ENCODE assay signal across 11 cellular contexts in the genomic region with DNA sequence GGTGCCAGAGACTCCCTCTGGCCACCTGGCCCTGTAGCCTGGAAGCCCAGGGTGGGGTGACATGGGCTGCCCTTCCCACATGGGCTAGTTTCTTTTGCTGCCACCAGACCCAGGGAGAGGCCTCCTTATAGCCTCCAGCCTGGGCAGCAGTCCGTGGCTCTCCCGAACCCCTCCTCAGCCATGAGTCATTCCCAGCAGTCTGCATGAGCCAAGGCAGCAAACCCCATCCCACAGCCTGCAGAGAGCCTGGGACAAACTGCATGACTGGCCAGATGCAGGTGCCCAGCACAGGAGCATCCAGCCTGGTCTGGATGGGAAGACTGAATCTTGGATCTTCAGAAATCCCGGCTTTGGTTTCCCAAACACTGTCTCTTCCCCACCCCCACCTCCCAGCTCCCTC.
DNase-seq lines count a peak whose midpoint lies in the region; ATAC-seq, FAIRE-seq and TF ChIP-seq lines count a peak whose summit lies in the region.
"Had no signal": no experiment of that assay in that cellular context is flagged by ENCODE, and none has a peak within 500 bp of the region (broad histone marks: within the 10 kb centered on the region; RNA-seq: fewer than 3 reads in every experiment).

No MANE protein-coding gene starts in this region.

- ATAC-seq in A549: peak; percentile 54 to 75; a peak in 5 of 6 replicates
- peak; percentile 47 for ATAC-seq in Panc1
- ATAC-seq in esophagus mucosa: peak; percentile 35
- ATAC-seq in GM21367 (IDR thresholded peaks at IDR 0.05; ENCODE audit: unreplicated experiment): no peak
- ATAC-seq: activated naive CD8-positive, alpha-beta T cell treated with anti-CD3 and anti-CD28 coated beads, Interleukin-2, amount 50 U/mL, for 24 hours had no signal

- peaks cover 7% of the 10 kb centered on the region for H3K27me3 Mint-ChIP-seq in glutamatergic neuron (ENCODE audit: unreplicated experiment)

- in situ Hi-C loops in Panc1 (cut with HindIII; ENCODE audit: low pct_unique_long_range_greater_than_20kb, low sequenced_read_pairs): no loop called here

- H3K4me2 ChIP-seq in A549: peak overlapping the region; percentile 40

- H3K27me3 ChIP-seq in Panc1 (ENCODE audit: control insufficient read depth, insufficient read depth, low read length): no peaks in the 10 kb centered on the region

- no peaks in the 10 kb centered on the region for H3K36me3 Mint-ChIP-seq in glutamatergic neuron (ENCODE audit: unreplicated experiment)
- H3K36me3 Mint-ChIP-seq: WTC11 had no signal

- peaks cover 5% of the 10 kb centered on the region for H3K4me1 Mint-ChIP-seq in glutamatergic neuron (ENCODE audit: low read depth, unreplicated experiment)

- H3K36me3 ChIP-seq in Panc1 (ENCODE audit: control insufficient read depth, insufficient read depth, low read length) (no peaks in the 10 kb centered on the region), mesodermal cell (ENCODE audit: control insufficient read depth, insufficient read depth, low read length) (no peaks in the 10 kb centered on the region)

- TF ChIP-seq EP300 in A549 (IDR thresholded peaks at IDR 0.05): no peak

- TF ChIP-seq CTCF in A549 (IDR thresholded peaks at IDR 0.05): no peak
- no peak for TF ChIP-seq CTCF in Panc1 (IDR thresholded peaks at IDR 0.05)
- no peak for TF ChIP-seq CTCF in glutamatergic neuron (IDR thresholded peaks at IDR 0.05; ENCODE audit: partially characterized antibody, unreplicated experiment)

- TF ChIP-seq POLR2A in A549 (IDR thresholded peaks at IDR 0.05; ENCODE audit: low read length): no peak

- BruUV-seq in Panc1 (replicated peaks; lab: Mats Ljungman, UMichigan): no TSS peak

- no peak overlapping the region for H3K4me3 Mint-ChIP-seq in glutamatergic neuron (ENCODE audit: unreplicated experiment)
- H3K4me3 Mint-ChIP-seq: activated naive CD8-positive, alpha-beta T cell treated with anti-CD3 and anti-CD28 coated beads, Interleukin-2, amount 50 U/mL, for 24 hours; WTC11 had no signal

- CTCF ChIA-PET in A549 (lab: Yijun Ruan, JAX) (interaction anchor here (1.2 to 3.2 kb wide), 4 partner anchors 8 to 282 kb away, joined by 3 to 13 read pairs (median 6); a partner anchor contains a TSS), Panc1 (lab: Charles Lee) (no interaction called here)

- POLR2A ChIA-PET in A549 (lab: Yijun Ruan, JAX): no interaction called here
- POLR2A ChIA-PET in Panc1 (lab: Charles Lee): no interaction called here

- H3K9me3 Mint-ChIP-seq in glutamatergic neuron (ENCODE audit: unreplicated experiment): peaks cover 6% of the 10 kb centered on the region
- H3K9me3 Mint-ChIP-seq: activated naive CD8-positive, alpha-beta T cell treated with anti-CD3 and anti-CD28 coated beads, Interleukin-2, amount 50 U/mL, for 24 hours; WTC11 had no signal

- H3K27ac ChIP-seq in A549 (peak overlapping the region; percentile 89 to 97), Panc1 (ENCODE audit: low read length) (no peak overlapping the region), mesodermal cell (ENCODE audit: low read depth, low read length, severe bottlenecking) (peak overlapping the region; percentile 23)

- H3K9me3 ChIP-seq in A549 (no peaks in the 10 kb centered on the region), Panc1 (ENCODE audit: control insufficient read depth, insufficient read depth, low read depth, low read length) (no peaks in the 10 kb centered on the region), mesodermal cell (ENCODE audit: control insufficient read depth, low read length) (no peaks in the 10 kb centered on the region)

- intact Hi-C loops in Panc1 (cut with micrococcal nuclease; ENCODE audit: unreplicated experiment): no loop called here

- no peak for TF ChIP-seq RAD21 in A549 (conservative IDR thresholded peaks at IDR 0.05 in 1 of 2, IDR thresholded peaks at IDR 0.05 in 1 of 2)

- H3K4me1 ChIP-seq in A549 (peaks cover 98% of the 10 kb centered on the region), Panc1 (ENCODE audit: control insufficient read depth, insufficient read depth, low read length) (peaks cover 14% of the 10 kb centered on the region), mesodermal cell (ENCODE audit: control insufficient read depth, insufficient read depth, low read length, poor library complexity, severe bottlenecking) (peaks cover 49% of the 10 kb centered on the region)

- WGBS in A549 (ENCODE audit: missing lambda C conversion rate): 3% methylated on average over 3 of the region's 3 CpGs
- WGBS in mesodermal cell (ENCODE audit: insufficient coverage in 2 of 2), 2 experiments: 32 to 52% methylated on average over 3 of the region's 3 CpGs

- H3K4me3 ChIP-seq in A549 (no peak overlapping the region), Panc1 (ENCODE audit: low read depth in 2 of 2, low read length in 2 of 2) (no peak overlapping the region), mesodermal cell (ENCODE audit: extremely low read depth, insufficient read depth, low read length, poor library complexity, severe bottlenecking) (no peak overlapping the region)

- H3K27ac Mint-ChIP-seq in glutamatergic neuron (ENCODE audit: unreplicated experiment): no peak overlapping the region
- H3K27ac Mint-ChIP-seq: activated naive CD8-positive, alpha-beta T cell treated with anti-CD3 and anti-CD28 coated beads, Interleukin-2, amount 50 U/mL, for 24 hours; progenitor cell of endocrine pancreas; WTC11 had no signal

- no peak for DNase-seq in A549 (ENCODE audit: low read depth in 1 of 2, low spot score in 1 of 2)
- DNase-seq in Panc1 (ENCODE audit: low read depth, low spot score): no peak
- no peak for DNase-seq in superior temporal gyrus (ENCODE audit: extremely low spot score)
- DNase-seq in glutamatergic neuron: no peak
- no peak for DNase-seq in ecto neural progenitor cell (ENCODE audit: low spot score)
- DNase-seq: activated naive CD8-positive, alpha-beta T cell treated with anti-CD3 and anti-CD28 coated beads, Interleukin-2, amount 50 U/mL, for 24 hours had no signal

- FAIRE-seq in A549 (lab: Jason Lieb, UNC): no peak

TF ChIP-seq in A549, 52 proteins besides CTCF, POLR2A, EP300 and RAD21:
- TF ChIP-seq FOSL2 (IDR thresholded peaks at IDR 0.05) (0 out of 2 replicates have a peak, but pooled peaks have one; percentile 23), FOSL2 (CRISPR knock-in tag; IDR thresholded peaks at IDR 0.05) (peak; percentile 42), JUN (IDR thresholded peaks at IDR 0.05) (0 out of 5 replicates have a peak, but pooled peaks of 1 of the 2 experiments have one; percentile 23)
- TF ChIP-seq, protein P1, sequence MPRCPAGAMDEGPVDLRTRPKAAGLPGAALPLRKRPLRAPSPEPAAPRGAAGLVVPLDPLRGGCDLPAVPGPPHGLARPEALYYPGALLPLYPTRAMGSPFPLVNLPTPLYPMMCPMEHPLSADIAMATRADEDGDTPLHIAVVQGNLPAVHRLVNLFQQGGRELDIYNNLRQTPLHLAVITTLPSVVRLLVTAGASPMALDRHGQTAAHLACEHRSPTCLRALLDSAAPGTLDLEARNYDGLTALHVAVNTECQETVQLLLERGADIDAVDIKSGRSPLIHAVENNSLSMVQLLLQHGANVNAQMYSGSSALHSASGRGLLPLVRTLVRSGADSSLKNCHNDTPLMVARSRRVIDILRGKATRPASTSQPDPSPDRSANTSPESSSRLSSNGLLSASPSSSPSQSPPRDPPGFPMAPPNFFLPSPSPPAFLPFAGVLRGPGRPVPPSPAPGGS (IDR thresholded peaks at IDR 0.05): no peak
